In the genomic region with DNA sequence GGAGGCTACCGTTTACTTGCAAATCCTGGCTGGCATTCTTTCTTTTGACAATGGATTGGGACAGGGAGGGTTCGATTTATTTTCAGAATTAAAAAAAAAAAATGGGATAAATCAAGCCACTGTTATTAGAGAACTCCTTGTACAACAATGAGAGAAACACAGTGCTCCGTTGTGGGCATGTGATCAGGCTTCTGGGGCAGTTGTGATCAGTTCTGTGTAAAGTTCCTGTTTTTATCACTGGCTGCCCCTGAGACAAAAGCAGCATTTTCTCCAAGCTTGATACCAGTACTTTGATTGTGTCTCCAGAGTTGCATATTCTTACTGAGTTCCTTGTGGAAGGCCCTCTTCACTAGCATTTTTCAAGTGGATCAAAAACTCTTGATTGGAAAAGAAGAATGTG, we compare ENCODE assay signal across 8 cellular contexts. TPM values are rescaled to one million over a fixed set of nuclear protein-coding genes. Genes with fewer than 3 reads are reported as not detected.
DNase-seq lines count a peak whose midpoint lies in the region; ATAC-seq and TF ChIP-seq lines count a peak whose summit lies in the region.

No MANE protein-coding gene starts in this region.

- H3K4me3 ChIP-seq in endodermal cell (ENCODE audit: low read length) (peak overlapping the region; percentile 93), mononuclear cell (ENCODE audit: low read length) (peak overlapping the region; percentile 91), aorta (ENCODE audit: low read length in 2 of 2) (peak overlapping the region; percentile 61 to 76)

- peaks cover 5% of the 10 kb centered on the region for H3K9me3 Mint-ChIP-seq in endodermal cell

- H3K27me3 ChIP-seq in endodermal cell (ENCODE audit: control insufficient read depth, insufficient read depth, low read length, poor library complexity, severe bottlenecking) (no peaks in the 10 kb centered on the region), mononuclear cell (ENCODE audit: insufficient read depth, low read length) (no peaks in the 10 kb centered on the region), aorta (ENCODE audit: control insufficient read depth in 1 of 2, insufficient read depth in 2 of 2, low read length in 1 of 2) (no peaks in the 10 kb centered on the region)

- ATAC-seq in aorta (ENCODE audit: low FRiP score) (no peak), HG02678 (IDR thresholded peaks at IDR 0.05; ENCODE audit: unreplicated experiment) (no peak)

- H3K36me3 Mint-ChIP-seq in endodermal cell (ENCODE audit: low read depth), result peaks cover under 1% of the 10 kb centered on the region

- H3K36me3 ChIP-seq in endodermal cell (ENCODE audit: control insufficient read depth, insufficient read depth, low read length) (no peaks in the 10 kb centered on the region), aorta (ENCODE audit: control insufficient read depth in 1 of 2, insufficient read depth in 2 of 2, low read length in 1 of 2) (no peaks in the 10 kb centered on the region)

- H3K9ac ChIP-seq in endodermal cell (ENCODE audit: extremely low read depth, low read length, poor library complexity, severe bottlenecking), result peak overlapping the region; percentile 83

- DNase-seq in NCI-H146 (lab: John Stamatoyannopoulos, UW) (peak; percentile 18), NCI-H146 treated with DMSO at 0.1 percent for 48 hours (lab: John Stamatoyannopoulos, UW; ENCODE audit: unreplicated experiment) (no peak), RPMI7951 (ENCODE audit: low read depth) (peak; percentile 9), endodermal cell (no peak), aorta (peak in 1 of 2 donors; percentile 58), AG08395 (ENCODE audit: low spot score) (no peak)

- H3K27ac ChIP-seq in endodermal cell (ENCODE audit: low read depth, low read length) (no peak overlapping the region), aorta (ENCODE audit: low read depth in 1 of 2, low read length in 2 of 2) (no peak overlapping the region)

- no peaks in the 10 kb centered on the region for H3K27me3 Mint-ChIP-seq in endodermal cell (ENCODE audit: insufficient read depth)

- no peak overlapping the region for H3K27ac Mint-ChIP-seq in endodermal cell

- intact Hi-C loops in aorta (cut with DNase I), result loop anchor here (2.0 to 10.0 kb wide), 2 partner anchors 133 to 229 kb away; no protein-coding TSS in a partner anchor

- H3K4me1 ChIP-seq in endodermal cell (ENCODE audit: control insufficient read depth, insufficient read depth, low read length) (peaks cover 3% of the 10 kb centered on the region), mononuclear cell (ENCODE audit: insufficient read depth, low read length) (peaks cover 44% of the 10 kb centered on the region), aorta (ENCODE audit: control insufficient read depth in 1 of 2, insufficient read depth in 2 of 2, low read length in 2 of 2) (no peaks in the 10 kb centered on the region)

- peak overlapping the region; percentile 90 for H3K4me3 Mint-ChIP-seq in endodermal cell

- TF ChIP-seq CTCF in endodermal cell (conservative IDR thresholded peaks at IDR 0.05), result no peak

- H3K9me3 ChIP-seq in endodermal cell (ENCODE audit: control insufficient read depth, low read length) (peaks cover 13% of the 10 kb centered on the region), mononuclear cell (ENCODE audit: low read depth, low read length) (no peaks in the 10 kb centered on the region), aorta (ENCODE audit: control insufficient read depth, low read length) (no peaks in the 10 kb centered on the region)

- WGBS in endodermal cell (ENCODE audit: insufficient coverage in 1 of 2, insufficient read length in 1 of 2), 2 experiments, result 0 to 13% methylated on average over 2 to 3 of the region's 3 CpGs
- 1 to 3% methylated on average over 3 of the region's 3 CpGs for WGBS in aorta, 2 donors

- peaks cover 39% of the 10 kb centered on the region for H3K4me1 Mint-ChIP-seq in endodermal cell

RNA-seq across cellular contexts. Expression of a gene that starts 1.2 kb away (rescaled TPM):
- total RNA-seq in RPMI7951 (2014; rRNA removed; shearing (Covaris generic)), result 10.8 and 11.8 TPM in 2 replicates
- total RNA-seq in endodermal cell (10 to 100 TPM; 20.6 to 21.3 TPM), mononuclear cell (39.9 TPM), aorta (10 to 100 TPM; 15.7 to 25.0 TPM)
- 19.2 TPM for polyA plus RNA-seq in endodermal cell (2013, experiment 1 of 2)
- 18.2 TPM for polyA plus RNA-seq in endodermal cell (2013, experiment 2 of 2)
- polyA plus RNA-seq in aorta, result 1 to 10 TPM; 2.9 to 4.6 TPM

Comparison
In these comparisons a context has a peak if more than half of its experiments do, and no peak if none do; other contexts are left out.
1. DNase-seq: peak in NCI-H146 (single experiment) and RPMI7951 (single experiment); none in NCI-H146 treated with DMSO at 0.1 percent for 48 hours (single experiment), endodermal cell (single experiment) and AG08395 (single experiment).
2. Peak in every context shown above with its lines, with median percentiles within 50 percentile points of each other: H3K4me3 ChIP-seq.